Comparison of ENCODE assay signal across 1 cellular context in genomic region chr17:40425741-40426140, GRCh38.
TF ChIP-seq lines count a peak whose summit lies in the region.

No MANE protein-coding gene starts in this region.

TF ChIP-seq in H1, 55 proteins besides CTCF, POLR2A, EP300 and RAD21:
- TF ChIP-seq CTBP2 (IDR thresholded peaks at IDR 0.05; ENCODE audit: borderline replicate concordance, insufficient read depth, insufficient read length, low read length), result no peak
